Comparison of ENCODE assay signal across 12 cellular contexts in the genomic region with DNA sequence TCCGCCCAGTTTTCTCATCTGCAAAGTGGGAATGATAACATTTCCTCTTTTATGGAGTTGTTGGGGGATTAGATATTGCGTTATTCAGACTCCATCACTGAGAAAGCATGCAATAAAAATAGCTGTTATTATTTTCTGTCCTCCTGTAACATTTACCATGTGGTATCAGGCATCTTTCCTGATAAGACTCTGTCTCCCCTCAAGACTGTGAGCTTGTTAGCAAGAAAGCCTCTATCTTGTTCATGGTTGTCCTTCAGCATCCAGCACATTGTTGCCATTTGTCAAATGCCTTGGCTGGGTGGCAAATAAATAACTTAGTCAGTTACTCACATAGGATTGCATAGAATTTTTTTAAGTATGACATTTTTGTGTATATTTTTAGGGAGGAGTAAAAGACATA. TPM values are rescaled to one million over a fixed set of nuclear protein-coding genes. Genes with fewer than 3 reads are reported as not detected.
DNase-seq lines count a peak whose midpoint lies in the region; ATAC-seq and TF ChIP-seq lines count a peak whose summit lies in the region.
"Had no signal": no experiment of that assay in that cellular context is flagged by ENCODE, and none has a peak within 500 bp of the region (broad histone marks: within the 10 kb centered on the region; RNA-seq: fewer than 3 reads in every experiment).

No MANE protein-coding gene starts in this region.

- no peak overlapping the region for H4K8ac ChIP-seq in trophoblast cell (ENCODE audit: low read depth, low read length)

- H3K4me1 ChIP-seq in BLaER1 (peaks cover 36% of the 10 kb centered on the region), hepatocyte (ENCODE audit: insufficient read depth) (peaks cover 6% of the 10 kb centered on the region), trophoblast cell (ENCODE audit: control insufficient read depth in 1 of 2, insufficient read depth in 2 of 2, low read length in 2 of 2) (peaks cover 4 to 6% of the 10 kb centered on the region in 2 experiments)

- H3K9ac ChIP-seq in BLaER1 (no peak overlapping the region), SU-DHL-6 (ENCODE audit: low read length) (no peak overlapping the region), trophoblast cell (ENCODE audit: low read length) (no peak overlapping the region)

- ATAC-seq in HG02571 (IDR thresholded peaks at IDR 0.05; ENCODE audit: unreplicated experiment) (no peak), GM18502 (IDR thresholded peaks at IDR 0.05; ENCODE audit: poor library complexity, unreplicated experiment) (no peak)

- DNase-seq in hepatocyte (ENCODE audit: low spot score): no peak
- DNase-seq in trophoblast cell: peak; percentile 50 to 82
- no peak for DNase-seq in cerebellar cortex (ENCODE audit: low spot score)
- DNase-seq: HCEC 1CT, NCI-H1105, NCI-H1694, NCI-H510A treated with DMSO at 0.1 percent for 48 hours had no signal

- no peaks in the 10 kb centered on the region for H3K27me3 ChIP-seq in BLaER1
- H3K27me3 ChIP-seq in SU-DHL-6 (ENCODE audit: low read length): no peaks in the 10 kb centered on the region
- peaks cover 48% of the 10 kb centered on the region for H3K27me3 ChIP-seq in hepatocyte
- peaks cover 7% of the 10 kb centered on the region for H3K27me3 ChIP-seq in trophoblast cell (ENCODE audit: insufficient read depth, low read length)

- no peak overlapping the region for H3K4me3 ChIP-seq in BLaER1
- H3K4me3 ChIP-seq in SU-DHL-6 (ENCODE audit: insufficient read depth, low read length, poor library complexity, severe bottlenecking): no peak overlapping the region
- H3K4me3 ChIP-seq in hepatocyte: no peak overlapping the region
- no peak overlapping the region for H3K4me3 ChIP-seq in trophoblast cell (ENCODE audit: low read depth, low read length)

- H4K12ac ChIP-seq in trophoblast cell (ENCODE audit: low read depth, low read length): no peak overlapping the region

- 77% methylated on average over 2 of the region's 2 CpGs for WGBS in hepatocyte (ENCODE audit: low lambda C conversion rate, missing lambda C conversion rate)
- WGBS in trophoblast cell (ENCODE audit: extremely low coverage, insufficient coverage, insufficient read length): no CpG with 5 or more reads among the region's 2 CpGs

- no peak overlapping the region for H4K91ac ChIP-seq in trophoblast cell (ENCODE audit: low read depth, low read length)

- no peak overlapping the region for H3K4ac ChIP-seq in trophoblast cell (ENCODE audit: low read depth, low read length)

- no peak overlapping the region for H2BK5ac ChIP-seq in trophoblast cell (ENCODE audit: low read depth, low read length, poor library complexity)

- H3K18ac ChIP-seq in trophoblast cell (ENCODE audit: low read length): no peak overlapping the region

- H3K9me3 ChIP-seq in BLaER1 (no peaks in the 10 kb centered on the region), SU-DHL-6 (ENCODE audit: insufficient read depth, low read length) (no peaks in the 10 kb centered on the region), hepatocyte (ENCODE audit: low read depth) (no peaks in the 10 kb centered on the region), trophoblast cell (ENCODE audit: insufficient read depth, low read depth, low read length) (no peaks in the 10 kb centered on the region)

- TF ChIP-seq CTCF in SU-DHL-6 (IDR thresholded peaks at IDR 0.05; ENCODE audit: insufficient read depth, low read length, poor library complexity, severe bottlenecking) (no peak), hepatocyte (IDR thresholded peaks at IDR 0.05; ENCODE audit: poor library complexity) (no peak)

- H2AFZ ChIP-seq in SU-DHL-6 (ENCODE audit: low read depth, low read length, severe bottlenecking): no peak overlapping the region
- H2AFZ ChIP-seq in hepatocyte: no peak overlapping the region
- no peak overlapping the region for H2AFZ ChIP-seq in trophoblast cell (ENCODE audit: insufficient read depth, low read length, poor library complexity)

- H2BK120ac ChIP-seq in trophoblast cell (ENCODE audit: insufficient read depth, low read length, poor library complexity): no peak overlapping the region

- H3K79me2 ChIP-seq in SU-DHL-6 (ENCODE audit: insufficient read depth, low read length) (no peaks in the 10 kb centered on the region), hepatocyte (no peaks in the 10 kb centered on the region), trophoblast cell (ENCODE audit: control insufficient read depth, insufficient read depth, low read length, poor library complexity) (no peaks in the 10 kb centered on the region)

- H3K36me3 ChIP-seq in BLaER1 (no peaks in the 10 kb centered on the region), SU-DHL-6 (ENCODE audit: low read length) (no peaks in the 10 kb centered on the region), hepatocyte (replicated peaks; ENCODE audit: insufficient read depth, low read depth) (no peaks in the 10 kb centered on the region), trophoblast cell (ENCODE audit: control insufficient read depth in 1 of 2, insufficient read depth in 2 of 2, low read length in 2 of 2) (no peaks in the 10 kb centered on the region)

- H3K14ac ChIP-seq in trophoblast cell (ENCODE audit: low read length): no peak overlapping the region

- no peak overlapping the region for H2BK12ac ChIP-seq in trophoblast cell (ENCODE audit: low read length)

- no peak overlapping the region for H2AK5ac ChIP-seq in trophoblast cell (ENCODE audit: low read length)

- H3K23ac ChIP-seq in trophoblast cell (ENCODE audit: low read length): no peak overlapping the region

- H3F3A ChIP-seq in SU-DHL-6 (ENCODE audit: insufficient read depth): peaks cover 7% of the 10 kb centered on the region; the same call in 1 of the 2 replicates

- H3K27ac ChIP-seq in BLaER1 (no peak overlapping the region), SU-DHL-6 (ENCODE audit: low read depth, low read length) (no peak overlapping the region), hepatocyte (no peak overlapping the region), trophoblast cell (ENCODE audit: low read depth, low read length) (no peak overlapping the region)
- H3K27ac ChIP-seq: C4-2B had no signal

- H3K9me2 ChIP-seq in SU-DHL-6 (replicated peaks; ENCODE audit: insufficient read depth, low read length): no peaks in the 10 kb centered on the region
- no peaks in the 10 kb centered on the region for H3K9me2 ChIP-seq in hepatocyte (replicated peaks; ENCODE audit: insufficient read depth)

- peak overlapping the region; percentile 93 for H3K4me2 ChIP-seq in BLaER1
- H3K4me2 ChIP-seq in SU-DHL-6 (ENCODE audit: low read depth, low read length, poor library complexity, severe bottlenecking): peak overlapping the region; percentile 85
- peak overlapping the region; percentile 98 for H3K4me2 ChIP-seq in hepatocyte
- no peak overlapping the region for H3K4me2 ChIP-seq in trophoblast cell (ENCODE audit: low read length)

- peaks cover 2% of the 10 kb centered on the region for H3K79me1 ChIP-seq in trophoblast cell (ENCODE audit: low read length)

- no peaks in the 10 kb centered on the region for H4K20me1 ChIP-seq in BLaER1
- H4K20me1 ChIP-seq in SU-DHL-6 (ENCODE audit: low read depth, low read length): no peaks in the 10 kb centered on the region
- no peaks in the 10 kb centered on the region for H4K20me1 ChIP-seq in hepatocyte (ENCODE audit: insufficient read depth, poor library complexity, severe bottlenecking)

RNA-seq across cellular contexts. Expression of a gene that starts 1.2 kb away (rescaled TPM):
- 1.5 and 1.8 TPM in 2 replicates for total RNA-seq in hepatocyte
- 3.6 and 4.9 TPM in 2 replicates for polyA plus RNA-seq in hepatocyte
- polyA plus RNA-seq in trophoblast cell (2013): 0.61 and 0.64 TPM in 2 replicates

RNA-seq across cellular contexts. Expression of a gene that starts 30.6 kb away (rescaled TPM):
- 22.8 and 27.4 TPM in 2 replicates for total RNA-seq in hepatocyte
- polyA plus RNA-seq in hepatocyte: 43.0 and 47.0 TPM in 2 replicates
- polyA plus RNA-seq in trophoblast cell (2013): 45.7 and 46.6 TPM in 2 replicates

Comparison
In these comparisons a context has a peak if more than half of its experiments do, and no peak if none do; other contexts are left out.
1. DNase-seq: peak in trophoblast cell (2 of 2); none in hepatocyte (single experiment) and cerebellar cortex (single experiment).